ENCODE assay signal across 8 cellular contexts in genomic region chrX:103464071-103464773, GRCh38. TPM values are rescaled to one million over a fixed set of nuclear protein-coding genes. Genes with fewer than 3 reads are reported as not detected.
A peak's percentile ranks its signal among the peaks of the same experiment; 100 is the strongest.
DNase-seq lines count a peak whose midpoint lies in the region; ATAC-seq and TF ChIP-seq lines count a peak whose summit lies in the region.

No MANE protein-coding gene starts in this region.

- peak; percentile 43 for DNase-seq in activated CD4-positive, alpha-beta T cell treated with anti-CD3 and anti-CD28 coated beads for 36 hours
- no peak for DNase-seq in activated CD4-positive, alpha-beta T cell treated with anti-CD3 and anti-CD28 coated beads for 1 hour
- DNase-seq in H7 (peak; percentile 37), LNCaP clone FGC (ENCODE audit: low read depth) (no peak), mesenteric fat pad (ENCODE audit: low spot score) (no peak)
- DNase-seq in activated CD4-positive, alpha-beta T cell treated with anti-CD3 and anti-CD28 coated beads, Interleukin-2, amount 50 U/mL, for 48 hours = peak; percentile 17 to 18
- DNase-seq in naive thymus-derived CD8-positive, alpha-beta T cell = peak in 9 of 10 donors; percentile 1 to 60 (median 21)

- H3K36me3 Mint-ChIP-seq in activated CD4-positive, alpha-beta T cell treated with anti-CD3 and anti-CD28 coated beads for 36 hours (ENCODE audit: low read depth) = no peaks in the 10 kb centered on the region
- H3K36me3 Mint-ChIP-seq in naive thymus-derived CD8-positive, alpha-beta T cell = no peaks in the 10 kb centered on the region

- H3K4me3 Mint-ChIP-seq in activated CD4-positive, alpha-beta T cell treated with anti-CD3 and anti-CD28 coated beads for 36 hours = peak overlapping the region; percentile 75
- H3K4me3 Mint-ChIP-seq in naive thymus-derived CD8-positive, alpha-beta T cell = peak overlapping the region; percentile 88 to 96 (median 93)

- H3K9me3 Mint-ChIP-seq in activated CD4-positive, alpha-beta T cell treated with anti-CD3 and anti-CD28 coated beads for 36 hours (ENCODE audit: low read depth) = no peaks in the 10 kb centered on the region
- H3K9me3 Mint-ChIP-seq in naive thymus-derived CD8-positive, alpha-beta T cell = peaks cover 0 to 13% (median 0%) of the 10 kb centered on the region in 9 donors

- intact Hi-C loops in activated CD4-positive, alpha-beta T cell treated with anti-CD3 and anti-CD28 coated beads for 36 hours (cut with DNase I, micrococcal nuclease) = loop anchor here (1.0 to 5.0 kb wide), 3 partner anchors 107 to 253 kb away; partner anchors contain the start of gene TCEAL9 (in 1 of the 2)

- CTCF ChIA-PET in activated CD4-positive, alpha-beta T cell treated with anti-CD3 and anti-CD28 coated beads for 36 hours (lab: Charles Lee) = interaction anchor here (0.8 to 2.3 kb wide), 11 partner anchors 8 to 256 kb away, joined by 3 to 28 read pairs (median 4); no protein-coding TSS in a partner anchor

- H3K27me3 Mint-ChIP-seq in activated CD4-positive, alpha-beta T cell treated with anti-CD3 and anti-CD28 coated beads for 36 hours = peaks cover 2% of the 10 kb centered on the region
- peaks cover 0 to 2% (median 0%) of the 10 kb centered on the region in 5 donors for H3K27me3 Mint-ChIP-seq in naive thymus-derived CD8-positive, alpha-beta T cell

- TF ChIP-seq CTCF in LNCaP clone FGC (IDR thresholded peaks at IDR 0.05; ENCODE audit: control insufficient read depth, extremely low read depth, insufficient read depth) = peak; percentile 21

- H3K4me3 ChIP-seq in H7 (ENCODE audit: insufficient read depth, low read depth, low read length) (no peak overlapping the region), LNCaP clone FGC (ENCODE audit: low read depth, low read length) (no peak overlapping the region)

- H3K4me1 Mint-ChIP-seq in activated CD4-positive, alpha-beta T cell treated with anti-CD3 and anti-CD28 coated beads for 36 hours = peaks cover 6% of the 10 kb centered on the region
- H3K4me1 Mint-ChIP-seq in naive thymus-derived CD8-positive, alpha-beta T cell = peaks cover 5 to 30% (median 22%) of the 10 kb centered on the region in 4 donors

- peak overlapping the region; percentile 83 for H3K27ac Mint-ChIP-seq in activated CD4-positive, alpha-beta T cell treated with anti-CD3 and anti-CD28 coated beads for 36 hours
- peak overlapping the region; percentile 63 to 94 (median 82) for H3K27ac Mint-ChIP-seq in naive thymus-derived CD8-positive, alpha-beta T cell

- H3K27me3 ChIP-seq in H7 (ENCODE audit: control insufficient read depth, insufficient read depth, low read length) = no peaks in the 10 kb centered on the region

- H3K36me3 ChIP-seq in H7 (replicated peaks; ENCODE audit: control insufficient read depth, insufficient read depth, low read length) = peaks cover 3% of the 10 kb centered on the region

- peak; percentile 74 for ATAC-seq in activated CD4-positive, alpha-beta T cell treated with anti-CD3 and anti-CD28 coated beads for 36 hours
- peak; percentile 45 for ATAC-seq in esophagus mucosa
- peak; percentile 76 to 77 for ATAC-seq in naive thymus-derived CD8-positive, alpha-beta T cell

- POLR2A ChIA-PET in activated CD4-positive, alpha-beta T cell treated with anti-CD3 and anti-CD28 coated beads for 36 hours (lab: Charles Lee) = no interaction called here
- POLR2A ChIA-PET in naive thymus-derived CD8-positive, alpha-beta T cell (lab: Charles Lee) = interaction anchor here (0.8 to 1.0 kb wide), 3 partner anchors 79 to 253 kb away, joined by 3 to 5 read pairs (median 3); partner anchors contain the start of gene BEX3

RNA-seq across cellular contexts. Expression of gene RAB40A, which starts 55.1 kb away (rescaled TPM):
- under 1 TPM; 0.12 to 0.18 TPM for total RNA-seq in activated CD4-positive, alpha-beta T cell treated with anti-CD3 and anti-CD28 coated beads for 36 hours
- 0.10 and 0.52 TPM in 2 replicates for total RNA-seq in H7 (2014; rRNA removed; shearing (Covaris generic))
- total RNA-seq in esophagus mucosa (0.16 TPM), mesenteric fat pad (not detected)
- total RNA-seq in naive thymus-derived CD8-positive, alpha-beta T cell = not detected
- under 1 TPM in 1 of 3 donors, not detected in 2; 0.15 TPM for polyA plus RNA-seq in naive thymus-derived CD8-positive, alpha-beta T cell

Comparison
In these comparisons a context has a peak if more than half of its experiments do, and no peak if none do; other contexts are left out.
1. DNase-seq: peak in activated CD4-positive, alpha-beta T cell treated with anti-CD3 and anti-CD28 coated beads for 36 hours (single experiment), H7 (single experiment), activated CD4-positive, alpha-beta T cell treated with anti-CD3 and anti-CD28 coated beads, Interleukin-2, amount 50 U/mL, for 48 hours (2 of 2) and naive thymus-derived CD8-positive, alpha-beta T cell (9 of 10); none in activated CD4-positive, alpha-beta T cell treated with anti-CD3 and anti-CD28 coated beads for 1 hour (single experiment), LNCaP clone FGC (single experiment) and mesenteric fat pad (single experiment).
2. Peak in every context shown above with its lines, with median percentiles within 50 percentile points of each other: ATAC-seq.